8 cellular contexts compared by ENCODE assay signal in the genomic region with DNA sequence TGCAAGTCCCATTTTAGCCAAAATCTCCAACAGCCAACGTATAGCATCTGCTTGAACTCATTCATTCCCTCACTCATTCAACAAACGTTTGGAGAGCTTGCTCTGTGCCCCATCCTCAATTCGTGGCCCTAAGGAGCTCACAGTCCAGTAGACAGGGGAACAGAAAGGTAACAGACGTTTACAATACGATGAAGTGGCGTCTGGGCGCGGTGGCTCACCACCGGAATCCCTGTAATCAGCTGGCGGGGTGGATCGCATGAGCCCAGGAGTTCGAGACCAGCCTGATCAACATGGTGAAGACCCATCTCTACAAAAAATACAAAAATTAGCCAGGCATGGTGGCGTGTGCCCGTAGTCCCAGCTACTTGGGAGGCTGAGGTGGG. TPM values are rescaled to one million over a fixed set of nuclear protein-coding genes. Genes with fewer than 3 reads are reported as not detected.
A peak's percentile ranks its signal among the peaks of the same experiment; 100 is the strongest.
DNase-seq lines count a peak whose midpoint lies in the region; ATAC-seq and TF ChIP-seq lines count a peak whose summit lies in the region.

No MANE protein-coding gene starts in this region.

- H3K4me1 Mint-ChIP-seq in activated naive CD4-positive, alpha-beta T cell treated with anti-CD3 and anti-CD28 coated beads, Interleukin-2, amount 50 U/mL, for 24 hours, result peaks cover 46% of the 10 kb centered on the region
- peaks cover 59% of the 10 kb centered on the region for H3K4me1 Mint-ChIP-seq in activated naive CD8-positive, alpha-beta T cell treated with anti-CD3 and anti-CD28 coated beads for 36 hours

- ATAC-seq in left lung (no peak), HG03045 (IDR thresholded peaks at IDR 0.05; ENCODE audit: unreplicated experiment) (no peak), omental fat pad (ENCODE audit: low FRiP score) (no peak), GM19324 (IDR thresholded peaks at IDR 0.05; ENCODE audit: low FRiP score, unreplicated experiment) (no peak)

- no peaks in the 10 kb centered on the region for H3K27me3 Mint-ChIP-seq in activated naive CD4-positive, alpha-beta T cell treated with anti-CD3 and anti-CD28 coated beads, Interleukin-2, amount 50 U/mL, for 24 hours
- no peaks in the 10 kb centered on the region for H3K27me3 Mint-ChIP-seq in activated naive CD8-positive, alpha-beta T cell treated with anti-CD3 and anti-CD28 coated beads for 36 hours

- TF ChIP-seq CTCF in left lung (IDR thresholded peaks at IDR 0.05) (no peak), tibial nerve (IDR thresholded peaks at IDR 0.05) (no peak), omental fat pad (IDR thresholded peaks at IDR 0.05) (no peak)

- TF ChIP-seq POLR2A in tibial nerve (IDR thresholded peaks at IDR 0.05), result no peak

- H3K4me1 ChIP-seq in left lung (peaks cover 11 to 50% of the 10 kb centered on the region in 2 donors), tibial nerve (peaks cover 0 to 28% (median 10%) of the 10 kb centered on the region in 4 donors)

- H3K36me3 ChIP-seq in left lung, result no peaks in the 10 kb centered on the region
- H3K36me3 ChIP-seq in tibial nerve, result no peaks in the 10 kb centered on the region

- H3K4me3 Mint-ChIP-seq in activated naive CD4-positive, alpha-beta T cell treated with anti-CD3 and anti-CD28 coated beads, Interleukin-2, amount 50 U/mL, for 24 hours, result peak overlapping the region; percentile 82
- H3K4me3 Mint-ChIP-seq in activated naive CD8-positive, alpha-beta T cell treated with anti-CD3 and anti-CD28 coated beads for 36 hours, result peak overlapping the region; percentile 56

- H3K4me3 ChIP-seq in left lung, result peak overlapping the region; percentile 13 to 46
- H3K4me3 ChIP-seq in tibial nerve, result peak overlapping the region in 3 of 4 donors; percentile 20 to 54 (median 35)

- DNase-seq in activated naive CD4-positive, alpha-beta T cell (lab: John Stamatoyannopoulos, UW), result no peak
- no peak for DNase-seq in activated naive CD8-positive, alpha-beta T cell treated with anti-CD3 and anti-CD28 coated beads for 36 hours
- DNase-seq in left lung (no peak), tibial nerve (ENCODE audit: low spot score in 2 of 2) (no peak), omental fat pad (ENCODE audit: low spot score) (no peak)

- TF ChIP-seq EP300 in tibial nerve (IDR thresholded peaks at IDR 0.05), result no peak

- H3K27ac ChIP-seq in left lung (peak overlapping the region in 1 of 2 donors; percentile 57), tibial nerve (peak overlapping the region; percentile 48 to 85 (median 69))

- H3K9me3 ChIP-seq in left lung, result no peaks in the 10 kb centered on the region
- H3K9me3 ChIP-seq in tibial nerve, result no peaks in the 10 kb centered on the region

- H3K36me3 Mint-ChIP-seq in activated naive CD4-positive, alpha-beta T cell treated with anti-CD3 and anti-CD28 coated beads, Interleukin-2, amount 50 U/mL, for 24 hours, result no peaks in the 10 kb centered on the region
- H3K36me3 Mint-ChIP-seq in activated naive CD8-positive, alpha-beta T cell treated with anti-CD3 and anti-CD28 coated beads for 36 hours, result peaks cover 27% of the 10 kb centered on the region

- peak overlapping the region; percentile 81 for H3K27ac Mint-ChIP-seq in activated naive CD4-positive, alpha-beta T cell treated with anti-CD3 and anti-CD28 coated beads, Interleukin-2, amount 50 U/mL, for 24 hours
- H3K27ac Mint-ChIP-seq in activated naive CD8-positive, alpha-beta T cell treated with anti-CD3 and anti-CD28 coated beads for 36 hours, result peak overlapping the region; percentile 70

- intact Hi-C loops in left lung (cut with DNase I), result no loop called here

- H3K27me3 ChIP-seq in left lung (no peaks in the 10 kb centered on the region), tibial nerve (no peaks in the 10 kb centered on the region)

- 79 to 83% methylated on average over 14 of the region's 14 CpGs for WGBS in tibial nerve, 2 donors

- no peaks in the 10 kb centered on the region for H3K9me3 Mint-ChIP-seq in activated naive CD4-positive, alpha-beta T cell treated with anti-CD3 and anti-CD28 coated beads, Interleukin-2, amount 50 U/mL, for 24 hours
- no peaks in the 10 kb centered on the region for H3K9me3 Mint-ChIP-seq in activated naive CD8-positive, alpha-beta T cell treated with anti-CD3 and anti-CD28 coated beads for 36 hours

RNA-seq across cellular contexts. Expression of gene E2F1, which starts 0.8 kb away (rescaled TPM):
- 10 to 100 TPM; 76.1 to 79.6 TPM for total RNA-seq in activated naive CD8-positive, alpha-beta T cell treated with anti-CD3 and anti-CD28 coated beads for 36 hours
- total RNA-seq in left lung (10 to 100 TPM; 14.2 to 23.6 TPM), tibial nerve (1 to 10 TPM; 1.3 to 4.2 (median 1.8) TPM), omental fat pad (1 to 10 TPM; 1.2 to 1.9 (median 1.5) TPM)

RNA-seq across cellular contexts. Expression of gene NECAB3, which starts 12.7 kb away (rescaled TPM):
- 10 to 100 TPM; 10.7 to 12.0 TPM for total RNA-seq in activated naive CD8-positive, alpha-beta T cell treated with anti-CD3 and anti-CD28 coated beads for 36 hours
- total RNA-seq in left lung (10 to 100 TPM; 53.7 to 72.9 TPM), tibial nerve (100 to 1,000 TPM in 1 of 4 donors, 10 to 100 TPM in 3; 80.8 to 103 (median 91.5) TPM), omental fat pad (10 to 100 TPM; 19.1 to 29.8 (median 26.8) TPM)

RNA-seq across cellular contexts. Expression of gene ACTL10, which starts 20.2 kb away (rescaled TPM):
- total RNA-seq in activated naive CD8-positive, alpha-beta T cell treated with anti-CD3 and anti-CD28 coated beads for 36 hours, result 1 to 10 TPM; 4.1 TPM
- total RNA-seq in left lung (1 to 10 TPM; 1.2 to 2.3 TPM), tibial nerve (1 to 10 TPM; 1.1 to 4.3 (median 3.8) TPM), omental fat pad (1 to 10 TPM; 1.1 to 2.4 (median 1.8) TPM)

RNA-seq across cellular contexts. Expression of gene C20orf144, which starts 24.8 kb away (rescaled TPM):
- total RNA-seq in activated naive CD8-positive, alpha-beta T cell treated with anti-CD3 and anti-CD28 coated beads for 36 hours, result under 1 TPM; 0.10 to 0.21 TPM
- total RNA-seq in left lung (under 1 TPM in 1 of 2 donors, not detected in 1; 0.24 TPM), tibial nerve (not detected), omental fat pad (not detected)

RNA-seq across cellular contexts. Expression of gene PXMP4, which starts 33.1 kb away (rescaled TPM):
- 1 to 10 TPM; 6.9 to 7.3 TPM for total RNA-seq in activated naive CD8-positive, alpha-beta T cell treated with anti-CD3 and anti-CD28 coated beads for 36 hours
- total RNA-seq in left lung (10 to 100 TPM; 25.4 to 47.5 TPM), tibial nerve (1 to 10 TPM; 5.1 to 9.6 (median 8.6) TPM), omental fat pad (1 to 10 TPM; 3.6 to 8.7 (median 4.8) TPM)
